7 cellular contexts compared by ENCODE assay signal in genomic region chr1:6587261-6588005, GRCh38. TPM values are rescaled to one million over a fixed set of nuclear protein-coding genes. Genes with fewer than 3 reads are reported as not detected.
A peak's percentile ranks its signal among the peaks of the same experiment; 100 is the strongest.
DNase-seq lines count a peak whose midpoint lies in the region; ATAC-seq, FAIRE-seq and TF ChIP-seq lines count a peak whose summit lies in the region.
"Had no signal": no experiment of that assay in that cellular context is flagged by ENCODE, and none has a peak within 500 bp of the region (broad histone marks: within the 10 kb centered on the region; RNA-seq: fewer than 3 reads in every experiment).

No MANE protein-coding gene starts in this region.

- H3K9me3 ChIP-seq in MM.1S (replicated peaks; ENCODE audit: insufficient read depth, low read length) (no peaks in the 10 kb centered on the region), osteoblast (ENCODE audit: low read depth, low read length) (no peaks in the 10 kb centered on the region)

- FAIRE-seq in frontal cortex (lab: Jason Lieb, UNC) = no peak
- FAIRE-seq: islet of Langerhans had no signal

- no peaks in the 10 kb centered on the region for H3K27me3 ChIP-seq in MM.1S (replicated peaks; ENCODE audit: insufficient read depth, low read length)
- H3K27me3 ChIP-seq in osteoblast (ENCODE audit: insufficient read depth, low read length) = no peaks in the 10 kb centered on the region

- H3K9me2 ChIP-seq in MM.1S (replicated peaks; ENCODE audit: insufficient read depth, low read length) = no peaks in the 10 kb centered on the region

- H3K27ac ChIP-seq in MM.1S (ENCODE audit: low read length) (no peak overlapping the region), osteoblast (ENCODE audit: low read depth, low read length) (no peak overlapping the region)

- H2AFZ ChIP-seq in MM.1S (ENCODE audit: low read length) = no peak overlapping the region
- no peak overlapping the region for H2AFZ ChIP-seq in osteoblast (ENCODE audit: low read length)

- no peak for ATAC-seq in HG02588 (IDR thresholded peaks at IDR 0.05; ENCODE audit: unreplicated experiment)

- H3F3A ChIP-seq in MM.1S (ENCODE audit: insufficient read depth, low read length) = no peaks in the 10 kb centered on the region; the same call in 1 of the 2 replicates

- no peaks in the 10 kb centered on the region for H3K36me3 ChIP-seq in MM.1S (replicated peaks; ENCODE audit: insufficient read depth, low read length)
- H3K36me3 ChIP-seq in osteoblast (ENCODE audit: insufficient read depth, low read length) = peaks cover 41% of the 10 kb centered on the region

- H3K4me2 ChIP-seq in MM.1S (ENCODE audit: low read depth, low read length) (no peak overlapping the region), osteoblast (ENCODE audit: insufficient read depth, low read length) (no peak overlapping the region)

- peak; percentile 17 for DNase-seq in MM.1S
- DNase-seq in osteoblast (ENCODE audit: insufficient read length, low spot score, missing footprints) = peak; percentile 90
- no peak for DNase-seq in frontal cortex (ENCODE audit: low spot score in 2 of 2)
- DNase-seq in activated CD4-positive, alpha-beta T cell treated with anti-CD3 and anti-CD28 coated beads, Interleukin-2, amount 50 U/mL, for 4 hours = no peak

- H3K4me1 ChIP-seq in MM.1S (ENCODE audit: low read length) (no peaks in the 10 kb centered on the region), osteoblast (ENCODE audit: insufficient read depth, low read length) (no peaks in the 10 kb centered on the region)

- TF ChIP-seq CTCF in MM.1S (IDR thresholded peaks at IDR 0.05; ENCODE audit: low read length) (no peak), brain (conservative IDR thresholded peaks at IDR 0.05) (no peak), osteoblast (IDR thresholded peaks at IDR 0.05; ENCODE audit: extremely low read depth, low read depth, low read length) (no peak)

- no peak overlapping the region for H3K4me3 Mint-ChIP-seq in brain

- no peaks in the 10 kb centered on the region for H3K27me3 Mint-ChIP-seq in brain

- H3K4me3 ChIP-seq in MM.1S (ENCODE audit: low read length) (no peak overlapping the region), osteoblast (ENCODE audit: insufficient read depth, low read length) (no peak overlapping the region)

- H4K20me1 ChIP-seq in MM.1S (ENCODE audit: insufficient read depth, low read length) = no peaks in the 10 kb centered on the region
- peaks cover 36% of the 10 kb centered on the region for H4K20me1 ChIP-seq in osteoblast (ENCODE audit: insufficient read depth, low read length)

- H3K9me3 Mint-ChIP-seq in brain = no peaks in the 10 kb centered on the region

- peaks cover 7% of the 10 kb centered on the region for H3K4me1 Mint-ChIP-seq in brain

- no peak overlapping the region for H3K9ac ChIP-seq in MM.1S (ENCODE audit: low read length)

- peak overlapping the region in 4 of 5 experiments; percentile 19 to 64 (median 46) for H3K27ac Mint-ChIP-seq in brain

- peaks cover 14% of the 10 kb centered on the region for H3K36me3 Mint-ChIP-seq in brain

- H3K79me2 ChIP-seq in MM.1S (ENCODE audit: low read length) (peaks cover 13% of the 10 kb centered on the region; the same call in 1 of the 2 replicates), osteoblast (ENCODE audit: insufficient read depth, low read length) (peaks cover 29% of the 10 kb centered on the region)

RNA-seq across cellular contexts. Expression of gene ZBTB48, which starts 7.6 kb away (rescaled TPM):
- 24.0 TPM for polyA plus RNA-seq in brain (ENCODE audit: insufficient read depth, low read depth, low replicate concordance)
- total RNA-seq in osteoblast (11.5 and 14.5 TPM in 2 replicates), frontal cortex (11.4 TPM)

RNA-seq across cellular contexts. Expression of gene KLHL21, which starts 15.2 kb away (rescaled TPM):
- 22.0 TPM for polyA plus RNA-seq in brain (ENCODE audit: insufficient read depth, low read depth, low replicate concordance)
- 76.3 and 86.1 TPM in 2 replicates for total RNA-seq in osteoblast
- total RNA-seq in frontal cortex = 8.2 TPM

RNA-seq across cellular contexts. Expression of gene PHF13, which starts 26.1 kb away (rescaled TPM):
- 31.7 TPM for polyA plus RNA-seq in brain (ENCODE audit: insufficient read depth, low read depth, low replicate concordance)
- total RNA-seq in osteoblast (13.4 and 16.8 TPM in 2 replicates), frontal cortex (14.3 TPM)

RNA-seq across cellular contexts. Expression of gene TAS1R1, which starts 32.3 kb away (rescaled TPM):
- not detected for polyA plus RNA-seq in brain (ENCODE audit: insufficient read depth, low read depth, low replicate concordance)
- total RNA-seq in osteoblast (under 0.01 and 0.29 TPM in 2 replicates), frontal cortex (not detected)

RNA-seq across cellular contexts. Expression of gene NOL9, which starts 33.1 kb away (rescaled TPM):
- 5.0 TPM for polyA plus RNA-seq in brain (ENCODE audit: insufficient read depth, low read depth, low replicate concordance)
- 31.1 and 32.1 TPM in 2 replicates for total RNA-seq in osteoblast
- 35.9 TPM for total RNA-seq in frontal cortex

Comparison
In these comparisons a context has a peak if more than half of its experiments do, and no peak if none do; other contexts are left out.
1. DNase-seq: peak in MM.1S (single experiment) and osteoblast (single experiment); none in frontal cortex (0 of 2) and activated CD4-positive, alpha-beta T cell treated with anti-CD3 and anti-CD28 coated beads, Interleukin-2, amount 50 U/mL, for 4 hours (0 of 2).